In the genomic region with DNA sequence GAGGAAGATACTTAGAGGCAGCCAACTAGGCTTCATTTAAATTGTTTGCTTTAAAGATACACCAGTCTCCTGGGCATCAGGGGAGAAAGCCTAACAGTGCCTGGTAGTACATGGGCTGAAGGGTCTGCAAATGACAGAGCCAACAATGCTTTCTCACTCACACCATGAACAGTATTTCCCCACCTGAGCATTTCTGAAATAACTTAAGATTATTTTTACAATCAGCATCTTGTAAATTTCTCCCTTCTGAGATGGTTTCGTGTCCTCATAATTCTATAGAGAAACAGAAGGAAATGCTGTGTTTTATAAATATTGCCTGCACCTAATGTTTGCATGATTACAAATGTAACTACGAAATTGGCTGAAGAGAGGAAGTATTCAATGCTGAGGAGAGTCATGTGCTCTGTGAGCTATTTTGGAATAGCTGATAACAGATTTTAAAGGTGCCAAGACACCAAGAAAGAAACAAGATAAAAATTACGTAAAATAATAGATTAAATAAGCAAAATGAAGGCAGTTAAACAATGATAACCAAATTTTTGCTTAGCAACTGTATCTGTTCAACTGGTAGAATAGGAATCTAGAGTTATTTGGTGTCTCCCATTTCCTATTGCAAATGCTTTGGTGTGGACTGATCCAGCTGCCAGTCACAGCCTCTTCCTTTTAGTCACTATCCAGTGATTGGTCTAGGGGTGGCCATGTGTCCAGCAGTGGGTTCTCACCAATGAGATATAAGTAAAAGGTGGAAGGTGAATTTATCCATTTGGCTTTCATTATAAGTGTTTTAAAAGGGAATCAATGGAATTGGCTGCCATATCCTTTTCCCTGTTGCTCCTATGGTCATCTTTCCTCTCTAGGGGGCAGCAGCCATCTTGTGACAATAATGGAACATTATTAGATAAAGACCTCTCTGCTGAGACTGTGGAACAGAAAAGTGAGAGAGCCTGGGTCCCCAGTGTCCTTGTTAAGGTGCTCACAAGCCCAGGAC, we compare ENCODE assay signal across 13 cellular contexts.
A peak's percentile ranks its signal among the peaks of the same experiment; 100 is the strongest.
DNase-seq lines count a peak whose midpoint lies in the region; FAIRE-seq and TF ChIP-seq lines count a peak whose summit lies in the region.
"Had no signal": no experiment of that assay in that cellular context is flagged by ENCODE, and none has a peak within 500 bp of the region (broad histone marks: within the 10 kb centered on the region; RNA-seq: fewer than 3 reads in every experiment).

No MANE protein-coding gene starts in this region.

- DNase-seq in MCF 10A (ENCODE audit: unreplicated experiment) (peak; percentile 14), breast epithelium (ENCODE audit: low spot score in 2 of 2) (no peak), NCI-H82 (lab: John Stamatoyannopoulos, UW) (peak; percentile 66), endothelial cell of umbilical vein (ENCODE audit: low read depth, low spot score) (peak; percentile 12), type B pancreatic cell (ENCODE audit: extremely low spot score, unreplicated experiment) (no peak), UCSD-AML1 (lab: John Stamatoyannopoulos, UW; ENCODE audit: unreplicated experiment) (no peak), putamen (ENCODE audit: low spot score) (no peak), kidney glomerular epithelial cell (lab: John Stamatoyannopoulos, UW) (no peak)
- DNase-seq: CD4-positive, alpha-beta T cell; cortex of kidney; lower lobe of right lung had no signal

- TF ChIP-seq CTCF in MCF 10A (IDR thresholded peaks at IDR 0.05; ENCODE audit: unreplicated experiment) (no peak), breast epithelium (IDR thresholded peaks at IDR 0.05) (no peak), endothelial cell of umbilical vein (IDR thresholded peaks at IDR 0.05; ENCODE audit: extremely low read depth in 1 of 2, insufficient read depth in 1 of 2, low read depth in 1 of 2, low read length in 2 of 2) (peak; percentile 11 to 23), type B pancreatic cell (conservative IDR thresholded peaks at IDR 0.05) (peak; percentile 30)

- no peaks in the 10 kb centered on the region for H3K36me3 ChIP-seq in breast epithelium
- H3K36me3 ChIP-seq in endothelial cell of umbilical vein (ENCODE audit: control insufficient read depth in 2 of 2, extremely low read depth in 1 of 2, insufficient read depth in 2 of 2, low read length in 2 of 2): no peaks in the 10 kb centered on the region
- H3K36me3 ChIP-seq: lower lobe of right lung had no signal

- intact Hi-C loops in MCF 10A (cut with micrococcal nuclease) (no loop called here), breast epithelium (cut with DNase I; ENCODE audit: low total_unique reads) (no loop called here), endothelial cell of umbilical vein (cut with micrococcal nuclease) (no loop called here)

- H2AFZ ChIP-seq in endothelial cell of umbilical vein (ENCODE audit: low read depth, low read length): peak overlapping the region; percentile 79

- FAIRE-seq in endothelial cell of umbilical vein (lab: Jason Lieb, UNC): peak; percentile 40

- no peak for TF ChIP-seq POLR2A in breast epithelium (IDR thresholded peaks at IDR 0.05)
- TF ChIP-seq POLR2A in endothelial cell of umbilical vein (IDR thresholded peaks at IDR 0.05; ENCODE audit: low read depth, low read length): no peak

- H3K9me3 ChIP-seq in breast epithelium (no peaks in the 10 kb centered on the region), endothelial cell of umbilical vein (replicated peaks; ENCODE audit: control insufficient read depth, insufficient read depth, low read length) (no peaks in the 10 kb centered on the region)
- H3K9me3 ChIP-seq: lower lobe of right lung had no signal

- dilution Hi-C loops in endothelial cell of umbilical vein (cut with MboI; ENCODE audit: extremely low pct_ligation_motif_present, low sequenced_read_pairs): no loop called here

- H3K4me1 ChIP-seq in breast epithelium: no peaks in the 10 kb centered on the region
- H3K4me1 ChIP-seq in endothelial cell of umbilical vein (ENCODE audit: control insufficient read depth, extremely low read depth, insufficient read depth, low read length): no peaks in the 10 kb centered on the region
- H3K4me1 ChIP-seq: lower lobe of right lung had no signal

- H3K27ac Mint-ChIP-seq in MCF 10A (ENCODE audit: low read depth, unreplicated experiment) (no peak overlapping the region), type B pancreatic cell (no peak overlapping the region)
- H3K27ac Mint-ChIP-seq: CD4-positive, alpha-beta T cell; IgD-negative memory B cell had no signal

- POLR2A ChIA-PET in MCF 10A (lab: Yijun Ruan, JAX): no interaction called here
- POLR2A ChIA-PET in endothelial cell of umbilical vein (lab: Charles Lee): no interaction called here

- H3K9me3 Mint-ChIP-seq in MCF 10A (ENCODE audit: unreplicated experiment): no peaks in the 10 kb centered on the region
- H3K9me3 Mint-ChIP-seq in type B pancreatic cell: no peaks in the 10 kb centered on the region
- H3K9me3 Mint-ChIP-seq: CD4-positive, alpha-beta T cell had no signal

- H3K27ac ChIP-seq in breast epithelium: no peak overlapping the region
- H3K27ac ChIP-seq in endothelial cell of umbilical vein (ENCODE audit: insufficient read depth, low read depth, low read length): no peak overlapping the region
- H3K27ac ChIP-seq: lower lobe of right lung, SK-N-MC had no signal

- no peaks in the 10 kb centered on the region for H3K4me1 Mint-ChIP-seq in MCF 10A (ENCODE audit: insufficient read depth, unreplicated experiment)
- no peaks in the 10 kb centered on the region for H3K4me1 Mint-ChIP-seq in type B pancreatic cell (ENCODE audit: unreplicated experiment)

- no peak overlapping the region for H3K4me3 Mint-ChIP-seq in MCF 10A (ENCODE audit: unreplicated experiment)
- H3K4me3 Mint-ChIP-seq in type B pancreatic cell: no peak overlapping the region
- H3K4me3 Mint-ChIP-seq: CD4-positive, alpha-beta T cell; IgD-negative memory B cell had no signal

- BruUV-seq in MCF 10A (replicated peaks; lab: Mats Ljungman, UMichigan): no TSS peak
- BruUV-seq in endothelial cell of umbilical vein (replicated peaks; lab: Mats Ljungman, UMichigan): no TSS peak

- CTCF ChIA-PET in MCF 10A (lab: Yijun Ruan, JAX): interaction anchor here (0.6 to 1.2 kb wide), 3 partner anchors 20 to 504 kb away, joined by 3 read pairs; no protein-coding TSS in a partner anchor
- CTCF ChIA-PET in endothelial cell of umbilical vein (lab: Charles Lee): interaction anchor here (1.5 kb wide), 1 partner anchor 654 kb away, joined by 3 read pairs; no protein-coding TSS in a partner anchor

- no peak overlapping the region for H3K9ac ChIP-seq in endothelial cell of umbilical vein (replicated peaks; ENCODE audit: extremely low read depth, insufficient read depth, low read length)

- H3K79me2 ChIP-seq in endothelial cell of umbilical vein (ENCODE audit: control insufficient read depth, insufficient read depth, low read length): no peaks in the 10 kb centered on the region

- H4K20me1 ChIP-seq in endothelial cell of umbilical vein (replicated peaks; ENCODE audit: control insufficient read depth, extremely low read depth, insufficient read depth, low read length): no peaks in the 10 kb centered on the region

- H3K27me3 Mint-ChIP-seq in MCF 10A (ENCODE audit: insufficient read depth, unreplicated experiment) (peaks cover 42% of the 10 kb centered on the region), type B pancreatic cell (no peaks in the 10 kb centered on the region)
- H3K27me3 Mint-ChIP-seq: IgD-negative memory B cell had no signal

- no peaks in the 10 kb centered on the region for H3K9me1 ChIP-seq in endothelial cell of umbilical vein (replicated peaks; ENCODE audit: control insufficient read depth, extremely low read depth, insufficient read depth, low read length)

- no peak overlapping the region for H3K4me2 ChIP-seq in endothelial cell of umbilical vein (ENCODE audit: insufficient read depth, low read length)

- H3K27me3 ChIP-seq in breast epithelium (no peaks in the 10 kb centered on the region), endothelial cell of umbilical vein (ENCODE audit: control insufficient read depth in 2 of 2, insufficient read depth in 2 of 2, low read length in 2 of 2) (peaks cover 0 to 2% of the 10 kb centered on the region in 2 experiments)

- H3K36me3 Mint-ChIP-seq in MCF 10A (ENCODE audit: insufficient read depth, unreplicated experiment): no peaks in the 10 kb centered on the region
- H3K36me3 Mint-ChIP-seq in type B pancreatic cell: no peaks in the 10 kb centered on the region
- H3K36me3 Mint-ChIP-seq: IgD-negative memory B cell had no signal

- H3K4me3 ChIP-seq in breast epithelium (no peak overlapping the region), endothelial cell of umbilical vein (replicated peaks in 1 of 3; ENCODE audit: insufficient read depth in 1 of 3, low read depth in 1 of 3, low read length in 3 of 3) (no peak overlapping the region)
- H3K4me3 ChIP-seq: lower lobe of right lung, SK-N-MC had no signal

TF ChIP-seq in endothelial cell of umbilical vein, 7 proteins besides CTCF, POLR2A, EP300 and RAD21:
- TF ChIP-seq MYC (IDR thresholded peaks at IDR 0.05; ENCODE audit: low read depth, low read length) (no peak), GATA2 (IDR thresholded peaks at IDR 0.05; ENCODE audit: insufficient read depth, insufficient read length, low read depth, low read length) (no peak), EZH2 (IDR thresholded peaks at IDR 0.05; ENCODE audit: borderline replicate concordance, low read depth, low read length, severe bottlenecking) (no peak), POLR2AphosphoS5 (IDR thresholded peaks at IDR 0.05; ENCODE audit: insufficient read depth, low read depth, low read length) (no peak), FOS (IDR thresholded peaks at IDR 0.05; ENCODE audit: borderline replicate concordance, insufficient read depth, low read length) (no peak), JUN (IDR thresholded peaks at IDR 0.05; ENCODE audit: borderline replicate concordance, insufficient read depth, insufficient read length, low read depth) (no peak)
- TF ChIP-seq, protein P1, sequence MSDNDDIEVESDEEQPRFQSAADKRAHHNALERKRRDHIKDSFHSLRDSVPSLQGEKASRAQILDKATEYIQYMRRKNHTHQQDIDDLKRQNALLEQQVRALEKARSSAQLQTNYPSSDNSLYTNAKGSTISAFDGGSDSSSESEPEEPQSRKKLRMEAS (IDR thresholded peaks at IDR 0.05; ENCODE audit: insufficient read depth, insufficient read length): no peak

Comparison
In these comparisons a context has a peak if more than half of its experiments do, and no peak if none do; other contexts are left out.
1. DNase-seq: peak in MCF 10A (single experiment), NCI-H82 (single experiment) and endothelial cell of umbilical vein (single experiment); none in breast epithelium (0 of 2), type B pancreatic cell (single experiment), UCSD-AML1 (single experiment), putamen (single experiment) and kidney glomerular epithelial cell (single experiment).
2. CTCF ChIP-seq: peak in endothelial cell of umbilical vein (2 of 2) and type B pancreatic cell (single experiment); none in MCF 10A (single experiment) and breast epithelium (0 of 3).